ENCODE assay signal across 2 cellular contexts in genomic region chr3:146243559-146243958, GRCh38.
TF ChIP-seq lines count a peak whose summit lies in the region.

No MANE protein-coding gene starts in this region.

TF ChIP-seq in K562, 482 proteins besides CTCF, POLR2A, EP300 and RAD21:
- TF ChIP-seq SAFB2 (IDR thresholded peaks at IDR 0.05; ENCODE audit: borderline replicate concordance, low read depth, low read length, severe bottlenecking) (no peak), HINFP (tag; conservative IDR thresholded peaks at IDR 0.05; ENCODE audit: low read depth) (0 out of 2 replicates have a peak, but pooled peaks have one; percentile 26), DEAF1 (CRISPR knock-in tag; IDR thresholded peaks at IDR 0.05) (no peak), GMEB1 (CRISPR knock-in tag; IDR thresholded peaks at IDR 0.05) (no peak)

TF ChIP-seq in endothelial cell of umbilical vein, 7 proteins besides CTCF, POLR2A, EP300 and RAD21:
- TF ChIP-seq POLR2AphosphoS5 (IDR thresholded peaks at IDR 0.05; ENCODE audit: insufficient read depth, low read depth, low read length) (no peak), JUN (IDR thresholded peaks at IDR 0.05; ENCODE audit: borderline replicate concordance, insufficient read depth, insufficient read length, low read depth) (no peak), FOS (IDR thresholded peaks at IDR 0.05; ENCODE audit: borderline replicate concordance, insufficient read depth, low read length) (no peak), MYC (IDR thresholded peaks at IDR 0.05; ENCODE audit: low read depth, low read length) (no peak), MAX (IDR thresholded peaks at IDR 0.05; ENCODE audit: insufficient read depth, insufficient read length) (no peak), GATA2 (IDR thresholded peaks at IDR 0.05; ENCODE audit: insufficient read depth, insufficient read length, low read depth, low read length) (no peak), EZH2 (IDR thresholded peaks at IDR 0.05; ENCODE audit: borderline replicate concordance, low read depth, low read length, severe bottlenecking) (no peak)
TF ChIP-seq in endothelial cell of umbilical vein: peak in this region for 0.
